In the genomic region with DNA sequence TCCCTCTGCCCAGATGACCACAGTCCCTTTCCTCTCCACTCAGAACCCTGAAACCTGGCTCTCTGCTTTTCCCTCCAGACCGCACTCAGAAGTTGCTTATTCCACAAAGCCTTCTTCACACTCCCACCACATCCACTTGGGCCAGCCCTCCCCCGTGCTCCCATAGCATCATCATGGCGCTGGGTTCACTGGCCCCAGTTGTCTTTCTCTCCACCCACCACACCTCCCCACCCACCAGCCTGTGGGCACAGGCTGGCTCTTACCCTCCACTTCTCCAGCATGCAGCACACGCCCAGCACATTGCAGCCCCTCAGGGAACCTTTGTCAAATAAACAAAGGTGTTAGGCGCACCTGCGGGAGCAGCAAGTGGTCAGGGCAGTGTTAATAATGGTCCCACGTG, we compare ENCODE assay signal across 25 cellular contexts.
"Had no signal": no experiment of that assay in that cellular context is flagged by ENCODE, and none has a peak within 500 bp of the region (broad histone marks: within the 10 kb centered on the region; RNA-seq: fewer than 3 reads in every experiment).

No MANE protein-coding gene starts in this region.

- H3K4me1 Mint-ChIP-seq: activated CD4-positive, alpha-beta memory T cell treated with anti-CD3 and anti-CD28 coated beads, Interleukin-2, amount 10 ng/mL, durations not matched to agents 7 days and 5 days; activated CD4-positive, alpha-beta T cell treated with anti-CD3 and anti-CD28 coated beads, Interleukin-2, amount 10 ng/mL, durations not matched to agents 24 days and 14 days; activated naive CD4-positive, alpha-beta T cell treated with anti-CD3 and anti-CD28 coated beads, Interleukin-2, amount 10 ng/mL, durations not matched to agents 7 days and 5 days had no signal

- ATAC-seq: esophagus mucosa; naive thymus-derived CD4-positive, alpha-beta T cell; right cardiac atrium; stimulated activated naive CD8-positive, alpha-beta T cell treated with anti-CD3 and anti-CD28 coated beads, Interleukin-15, Interleukin-2, amounts not matched to agents 100 U/mL and 50 U/mL, for 24 hours had no signal

- H3K4me3 Mint-ChIP-seq: activated CD4-positive, alpha-beta memory T cell treated with anti-CD3 and anti-CD28 coated beads, Interleukin-2, amount 10 ng/mL, durations not matched to agents 7 days and 5 days; activated CD4-positive, alpha-beta T cell treated with anti-CD3 and anti-CD28 coated beads, Interleukin-2, amount 10 ng/mL, durations not matched to agents 24 days and 14 days; activated naive CD4-positive, alpha-beta T cell treated with anti-CD3 and anti-CD28 coated beads, Interleukin-2, amount 10 ng/mL, durations not matched to agents 7 days and 5 days; activated naive CD8-positive, alpha-beta T cell treated with anti-CD3 and anti-CD28 coated beads, Interleukin-2, amount 10 ng/mL, durations not matched to agents 7 days and 5 days; activated T-cell treated with anti-CD3 and anti-CD28 coated beads, Interleukin-2, amount 50 U/mL, for 24 hours; naive thymus-derived CD4-positive, alpha-beta T cell; neural crest cell had no signal

- H3K4me1 ChIP-seq: ascending aorta, testis, transverse colon had no signal

- H3K27me3 Mint-ChIP-seq: activated CD4-positive, alpha-beta memory T cell treated with anti-CD3 and anti-CD28 coated beads, Interleukin-2, amount 10 ng/mL, durations not matched to agents 7 days and 5 days; activated CD4-positive, alpha-beta T cell treated with anti-CD3 and anti-CD28 coated beads, Interleukin-2, amount 10 ng/mL, durations not matched to agents 24 days and 14 days; activated naive CD4-positive, alpha-beta T cell treated with anti-CD3 and anti-CD28 coated beads, Interleukin-2, amount 10 ng/mL, durations not matched to agents 7 days and 5 days; activated naive CD8-positive, alpha-beta T cell treated with anti-CD3 and anti-CD28 coated beads, Interleukin-2, amount 10 ng/mL, durations not matched to agents 7 days and 5 days; activated T-cell treated with anti-CD3 and anti-CD28 coated beads, Interleukin-2, amount 50 U/mL, for 24 hours; naive thymus-derived CD4-positive, alpha-beta T cell had no signal

- H3K36me3 Mint-ChIP-seq: activated naive CD4-positive, alpha-beta T cell treated with anti-CD3 and anti-CD28 coated beads, Interleukin-2, amount 10 ng/mL, durations not matched to agents 7 days and 5 days had no signal

- H3K27ac Mint-ChIP-seq: activated CD4-positive, alpha-beta memory T cell treated with anti-CD3 and anti-CD28 coated beads, Interleukin-2, amount 10 ng/mL, durations not matched to agents 7 days and 5 days; activated CD4-positive, alpha-beta T cell treated with anti-CD3 and anti-CD28 coated beads, Interleukin-2, amount 10 ng/mL, durations not matched to agents 24 days and 14 days; activated naive CD4-positive, alpha-beta T cell treated with anti-CD3 and anti-CD28 coated beads, Interleukin-2, amount 10 ng/mL, durations not matched to agents 7 days and 5 days; activated naive CD8-positive, alpha-beta T cell treated with anti-CD3 and anti-CD28 coated beads, Interleukin-2, amount 10 ng/mL, durations not matched to agents 7 days and 5 days; activated T-cell treated with anti-CD3 and anti-CD28 coated beads, Interleukin-2, amount 50 U/mL, for 24 hours; naive thymus-derived CD4-positive, alpha-beta T cell had no signal

- FAIRE-seq: keratinocyte had no signal

- DNase-seq: activated CD4-positive, alpha-beta memory T cell treated with anti-CD3 and anti-CD28 coated beads, Interleukin-2, amount 10 ng/mL, durations not matched to agents 7 days and 5 days; activated CD4-positive, alpha-beta T cell treated with anti-CD3 and anti-CD28 coated beads, Interleukin-2, amount 10 ng/mL, durations not matched to agents 24 days and 14 days; activated CD4-positive, CD25-positive, alpha-beta regulatory T cell treated with anti-CD3 and anti-CD28 coated beads, Interleukin-2, amount 50 U/mL, for 72 hours; activated CD8-positive, alpha-beta memory T cell treated with anti-CD3 and anti-CD28 coated beads, Interleukin-2, amount 50 U/mL, for 48 hours; activated gamma-delta T cell; activated naive CD4-positive, alpha-beta T cell treated with anti-CD3 and anti-CD28 coated beads, Interleukin-2, amount 10 ng/mL, durations not matched to agents 7 days and 5 days; activated naive CD8-positive, alpha-beta T cell treated with anti-CD3 and anti-CD28 coated beads, Interleukin-2, amount 10 ng/mL, durations not matched to agents 7 days and 5 days; activated T-cell treated with anti-CD3 and anti-CD28 coated beads, Interleukin-2, amount 50 U/mL, for 24 hours; brain microvascular endothelial cell; caudate nucleus; foreskin fibroblast; head of caudate nucleus; hippocampal formation; midbrain; naive thymus-derived CD4-positive, alpha-beta T cell; right cardiac atrium; stimulated activated CD4-positive, alpha-beta T cell treated with anti-CD3 and anti-CD28 coated beads, Interleukin-2, amount 100 ng/mL, for 48 hours; stimulated activated naive CD8-positive, alpha-beta T cell treated with anti-CD3 and anti-CD28 coated beads, Interleukin-15, Interleukin-2, amounts not matched to agents 100 U/mL and 50 U/mL, for 24 hours; T1000; testis; transverse colon had no signal

- H3K9me3 Mint-ChIP-seq: activated CD4-positive, alpha-beta memory T cell treated with anti-CD3 and anti-CD28 coated beads, Interleukin-2, amount 10 ng/mL, durations not matched to agents 7 days and 5 days; activated CD4-positive, alpha-beta T cell treated with anti-CD3 and anti-CD28 coated beads, Interleukin-2, amount 10 ng/mL, durations not matched to agents 24 days and 14 days; activated naive CD4-positive, alpha-beta T cell treated with anti-CD3 and anti-CD28 coated beads, Interleukin-2, amount 10 ng/mL, durations not matched to agents 7 days and 5 days; activated naive CD8-positive, alpha-beta T cell treated with anti-CD3 and anti-CD28 coated beads, Interleukin-2, amount 10 ng/mL, durations not matched to agents 7 days and 5 days; activated T-cell treated with anti-CD3 and anti-CD28 coated beads, Interleukin-2, amount 50 U/mL, for 24 hours; neural crest cell had no signal

- H3K9me3 ChIP-seq: ascending aorta, testis, transverse colon had no signal

- H3K27ac ChIP-seq: ascending aorta, brain microvascular endothelial cell, testis, transverse colon had no signal

- H3K27me3 ChIP-seq: ascending aorta, brain microvascular endothelial cell, testis, transverse colon had no signal

- H3K4me3 ChIP-seq: ascending aorta, testis, transverse colon had no signal
